In the genomic region with DNA sequence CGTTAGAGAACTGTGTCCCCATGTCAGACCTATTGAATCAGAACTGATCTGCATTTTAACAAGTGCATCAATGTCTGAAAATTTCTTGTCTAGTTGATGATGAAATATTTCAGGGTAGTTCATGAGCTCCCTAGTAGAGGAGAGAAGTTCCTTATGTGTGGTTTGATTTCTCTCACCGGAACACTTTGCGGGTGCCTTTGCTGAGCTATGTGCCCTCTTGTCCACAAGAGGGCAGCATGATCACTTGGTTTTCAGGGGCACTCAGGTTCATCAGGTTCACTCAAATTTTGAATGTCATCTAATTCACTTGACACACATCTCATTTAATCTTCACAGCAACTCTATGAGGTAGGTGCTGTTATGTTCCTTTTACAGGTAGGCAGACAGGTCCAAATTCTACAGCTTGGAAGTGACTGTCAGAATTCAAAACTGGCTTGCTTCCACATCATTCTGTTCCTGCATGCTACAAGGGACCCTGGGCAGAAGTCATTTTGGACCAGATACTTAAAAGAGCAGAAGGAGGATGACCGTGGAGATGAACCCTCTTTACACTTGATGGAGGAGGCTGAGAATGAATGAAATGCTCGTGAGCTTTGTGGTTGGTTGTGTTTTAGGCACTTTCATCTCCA, we compare ENCODE assay signal across 7 cellular contexts. TPM values are rescaled to one million over a fixed set of nuclear protein-coding genes. Genes with fewer than 3 reads are reported as not detected.
DNase-seq lines count a peak whose midpoint lies in the region; ATAC-seq and TF ChIP-seq lines count a peak whose summit lies in the region.

No MANE protein-coding gene starts in this region.

- peaks cover 0 to 11% of the 10 kb centered on the region in 2 donors for H3K36me3 ChIP-seq in body of pancreas (replicated peaks in 1 of 2; ENCODE audit: insufficient read depth in 1 of 2, low read depth in 2 of 2)

- peak overlapping the region; percentile 13 for H3K27ac Mint-ChIP-seq in T-helper 2 cell treated with Interferon-gamma antibody and Interleukin-4, amounts not matched to agents 5 μg/mL and 100 μg/mL, for 36 hours

- H3K4me3 ChIP-seq in body of pancreas: no peak overlapping the region

- WGBS in body of pancreas, 2 donors: 37 to 40% methylated on average over 5 of the region's 5 CpGs

- no peaks in the 10 kb centered on the region for H3K27me3 ChIP-seq in body of pancreas

- ATAC-seq in body of pancreas (peak; percentile 75), HG02588 (IDR thresholded peaks at IDR 0.05; ENCODE audit: unreplicated experiment) (no peak)

- no peak for TF ChIP-seq POLR2A in body of pancreas (IDR thresholded peaks at IDR 0.05)

- no peaks in the 10 kb centered on the region for H3K9me3 ChIP-seq in body of pancreas

- peak; percentile 21 for DNase-seq in NCI-H1092 (lab: John Stamatoyannopoulos, UW)
- DNase-seq in T-helper 2 cell treated with Interferon-gamma antibody and Interleukin-4, amounts not matched to agents 5 μg/mL and 100 μg/mL, for 36 hours (ENCODE audit: low spot score): peak; percentile 40
- DNase-seq in body of pancreas: peak; percentile 55 to 66 (median 58)
- peak; percentile 86 for DNase-seq in iPS-NIHi7 (ENCODE audit: extremely low spot score)
- peak; percentile 27 to 30 for DNase-seq in stimulated activated CD4-positive, alpha-beta T cell treated with anti-CD3 and anti-CD28 coated beads, Interleukin-15, amount 100 ng/mL, for 48 hours (ENCODE audit: low read depth in 2 of 2)

- no peak overlapping the region for H3K4me3 Mint-ChIP-seq in T-helper 2 cell treated with Interferon-gamma antibody and Interleukin-4, amounts not matched to agents 5 μg/mL and 100 μg/mL, for 36 hours

- no peak overlapping the region for H3K27ac ChIP-seq in body of pancreas

- intact Hi-C loops in body of pancreas (cut with DNase I): loop anchor here (5.0 to 10.0 kb wide), 2 partner anchors 191 to 319 kb away; no protein-coding TSS in a partner anchor

- no peaks in the 10 kb centered on the region for H3K9me3 Mint-ChIP-seq in T-helper 2 cell treated with Interferon-gamma antibody and Interleukin-4, amounts not matched to agents 5 μg/mL and 100 μg/mL, for 36 hours

- TF ChIP-seq CTCF in GM12873 (IDR thresholded peaks at IDR 0.05; ENCODE audit: insufficient read depth, low read depth, low read length, missing control alignments) (peak; percentile 93), body of pancreas (IDR thresholded peaks at IDR 0.05) (peak; percentile 74 to 87 (median 83))

- H3K36me3 Mint-ChIP-seq in T-helper 2 cell treated with Interferon-gamma antibody and Interleukin-4, amounts not matched to agents 5 μg/mL and 100 μg/mL, for 36 hours (ENCODE audit: low read depth): peaks cover 7% of the 10 kb centered on the region

- no peaks in the 10 kb centered on the region for H3K27me3 Mint-ChIP-seq in T-helper 2 cell treated with Interferon-gamma antibody and Interleukin-4, amounts not matched to agents 5 μg/mL and 100 μg/mL, for 36 hours (ENCODE audit: low read depth)

- no peaks in the 10 kb centered on the region for H3K4me1 ChIP-seq in body of pancreas

- peaks cover 3% of the 10 kb centered on the region for H3K4me1 Mint-ChIP-seq in T-helper 2 cell treated with Interferon-gamma antibody and Interleukin-4, amounts not matched to agents 5 μg/mL and 100 μg/mL, for 36 hours (ENCODE audit: low read depth)

RNA-seq across cellular contexts. Expression of a gene that starts 55.6 kb away (rescaled TPM):
- not detected for total RNA-seq in body of pancreas

Comparison
In these comparisons a context has a peak if more than half of its experiments do, and no peak if none do; other contexts are left out.
1. DNase-seq: peak in every context shown above with its lines; median percentile 86 in iPS-NIHi7; 58 in body of pancreas; 40 in T-helper 2 cell treated with Interferon-gamma antibody and Interleukin-4, amounts not matched to agents 5 μg/mL and 100 μg/mL, for 36 hours; 28 in stimulated activated CD4-positive, alpha-beta T cell treated with anti-CD3 and anti-CD28 coated beads, Interleukin-15, amount 100 ng/mL, for 48 hours; 21 in NCI-H1092.